Comparison of ENCODE assay signal across 10 cellular contexts in genomic region chr11:47918882-47919495, GRCh38.
A peak's percentile ranks its signal among the peaks of the same experiment; 100 is the strongest.
DNase-seq lines count a peak whose midpoint lies in the region; ATAC-seq and TF ChIP-seq lines count a peak whose summit lies in the region.
"Had no signal": no experiment of that assay in that cellular context is flagged by ENCODE, and none has a peak within 500 bp of the region (broad histone marks: within the 10 kb centered on the region; RNA-seq: fewer than 3 reads in every experiment).

No MANE protein-coding gene starts in this region.

- no peak for TF ChIP-seq CTCF in HFFc6 (IDR thresholded peaks at IDR 0.05)

- intact Hi-C loops in Right ventricle myocardium inferior (cut with DNase I): no loop called here

- no peaks in the 10 kb centered on the region for H3K9me3 Mint-ChIP-seq in HFFc6

- no peaks in the 10 kb centered on the region for H3K36me3 Mint-ChIP-seq in HFFc6 (ENCODE audit: low read depth)

- DNase-seq in A172 (ENCODE audit: low spot score): peak; percentile 73
- peak; percentile 29 for DNase-seq in HFFc6
- DNase-seq in amniotic stem cell (lab: John Stamatoyannopoulos, UW): peak; percentile 19
- peak; percentile 39 for DNase-seq in mesenteric fat pad (ENCODE audit: low spot score)
- DNase-seq in anterior cingulate cortex (lab: John Stamatoyannopoulos, UW): no peak
- no peak for DNase-seq in NCI-H2196 treated with DMSO at 0.1 percent for 48 hours (lab: John Stamatoyannopoulos, UW; ENCODE audit: unreplicated experiment)
- DNase-seq in stimulated activated CD4-positive, alpha-beta T cell treated with anti-CD3 and anti-CD28 coated beads, Interleukin-4, amount 100 ng/mL, for 24 hours: no peak
- DNase-seq in Right ventricle myocardium inferior (ENCODE audit: missing footprints): no peak
- DNase-seq: Caco-2, NCI-H2081 treated with DMSO at 0.1 percent for 48 hours had no signal

- H3K4me1 Mint-ChIP-seq in HFFc6 (ENCODE audit: low read depth): peaks cover 46% of the 10 kb centered on the region

- ATAC-seq in Right ventricle myocardium inferior: no peak

- peaks cover 5% of the 10 kb centered on the region; the same call in 1 of the 2 replicates for H3K27me3 Mint-ChIP-seq in HFFc6 (ENCODE audit: insufficient read depth)

- H3K4me3 Mint-ChIP-seq in HFFc6: peak overlapping the region; percentile 64

- peak overlapping the region; percentile 70 for H3K27ac Mint-ChIP-seq in HFFc6

Comparison
In these comparisons a context has a peak if more than half of its experiments do, and no peak if none do; other contexts are left out.
1. DNase-seq: peak in A172 (single experiment), HFFc6 (single experiment), amniotic stem cell (single experiment) and mesenteric fat pad (single experiment); none in anterior cingulate cortex (0 of 58), NCI-H2196 treated with DMSO at 0.1 percent for 48 hours (single experiment), stimulated activated CD4-positive, alpha-beta T cell treated with anti-CD3 and anti-CD28 coated beads, Interleukin-4, amount 100 ng/mL, for 24 hours (single experiment) and Right ventricle myocardium inferior (single experiment).